In the genomic region with DNA sequence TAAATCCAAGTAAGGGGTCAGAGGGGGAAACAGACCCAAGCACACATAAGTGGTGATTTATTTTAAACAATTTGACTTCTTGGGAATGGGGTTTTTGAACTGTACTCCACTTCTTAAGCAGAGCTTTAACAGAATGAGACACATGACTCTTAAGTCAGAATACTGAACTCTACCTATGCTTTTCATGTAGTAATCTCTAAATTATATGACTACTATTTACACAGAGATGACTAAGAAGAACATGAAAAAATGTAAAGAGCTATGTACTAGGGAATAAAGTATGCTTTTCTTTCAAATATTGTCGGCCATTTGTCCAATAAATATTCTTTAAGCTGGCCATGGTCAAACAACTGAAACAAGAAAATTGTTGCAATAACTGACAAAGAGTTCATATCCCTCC, we compare ENCODE assay signal across 10 cellular contexts.
"Had no signal": no experiment of that assay in that cellular context is flagged by ENCODE, and none has a peak within 500 bp of the region (broad histone marks: within the 10 kb centered on the region; RNA-seq: fewer than 3 reads in every experiment).

No MANE protein-coding gene starts in this region.

- ATAC-seq: activated CD8-positive, alpha-beta T cell treated with anti-CD3 and anti-CD28 coated beads, Interleukin-2, amount 10 ng/mL, durations not matched to agents 7 days and 5 days; lower lobe of right lung; psoas muscle; right lobe of liver had no signal

- DNase-seq: activated CD8-positive, alpha-beta T cell treated with anti-CD3 and anti-CD28 coated beads, Interleukin-2, amount 10 ng/mL, durations not matched to agents 7 days and 5 days; activated naive CD4-positive, alpha-beta T cell treated with anti-CD3 and anti-CD28 coated beads, Interleukin-2, amount 10 ng/mL, durations not matched to agents 7 days and 5 days; hippocampal formation; lower lobe of right lung; psoas muscle; stimulated activated CD4-positive, alpha-beta T cell treated with anti-CD3 and anti-CD28 coated beads, Interleukin-2, amount 100 ng/mL, for 24 hours; stimulated activated naive CD4-positive, alpha-beta T cell treated with Interleukin-2 at 50 U/mL for 16 hours; T1000; trophoblast cell had no signal

- H3K27me3 ChIP-seq: right lobe of liver had no signal

- H3K27ac ChIP-seq: psoas muscle had no signal

- H3K4me1 ChIP-seq: psoas muscle had no signal

- H3K4me3 ChIP-seq: lower lobe of right lung, psoas muscle, right lobe of liver had no signal

- H3K36me3 ChIP-seq: lower lobe of right lung, right lobe of liver had no signal

- H3K9me3 ChIP-seq: lower lobe of right lung, psoas muscle, right lobe of liver had no signal
